ENCODE assay signal across 16 cellular contexts in the genomic region with DNA sequence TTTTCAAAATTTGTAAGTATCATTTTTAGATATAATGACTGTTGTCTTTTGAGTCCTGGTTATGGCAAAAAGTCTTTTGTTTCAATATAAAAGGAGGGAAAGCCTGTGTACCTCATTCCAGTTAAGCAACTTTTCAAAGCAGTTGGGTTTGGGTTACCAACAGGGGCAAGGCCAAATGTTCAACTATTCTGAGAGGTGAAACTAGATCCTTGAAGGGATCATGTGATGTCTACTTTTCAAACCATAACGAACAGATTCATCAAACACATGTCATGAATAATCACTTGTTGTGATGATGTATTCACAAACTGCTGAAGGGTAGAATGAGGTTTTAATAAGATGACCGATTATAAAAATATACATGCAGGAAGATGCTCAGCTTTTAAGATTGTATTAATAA.
"Had no signal": no experiment of that assay in that cellular context is flagged by ENCODE, and none has a peak within 500 bp of the region (broad histone marks: within the 10 kb centered on the region; RNA-seq: fewer than 3 reads in every experiment).

No MANE protein-coding gene starts in this region.

- H3K27ac ChIP-seq: breast epithelium, hepatocyte, lower lobe of right lung, sigmoid colon, upper lobe of right lung had no signal

- H3K4me1 ChIP-seq: breast epithelium, lower lobe of right lung, sigmoid colon, upper lobe of right lung had no signal

- H3K9me3 ChIP-seq: breast epithelium, lower lobe of right lung, sigmoid colon, upper lobe of right lung had no signal

- H3K27me3 ChIP-seq: breast epithelium, hepatocyte, sigmoid colon, upper lobe of right lung had no signal

- DNase-seq: activated CD8-positive, alpha-beta memory T cell treated with anti-CD3 and anti-CD28 coated beads, Interleukin-2, amount 50 U/mL, for 4 hours; activated naive CD4-positive, alpha-beta T cell; activated T-cell treated with anti-CD3 and anti-CD28 coated beads, Interleukin-2, amount 50 U/mL, for 4 hours; effector memory CD4-positive, alpha-beta T cell; foreskin melanocyte; glutamatergic neuron; immature natural killer cell; lower lobe of right lung; natural killer cell; retina; sigmoid colon; stimulated activated CD4-positive, alpha-beta T cell treated with anti-CD3 and anti-CD28 coated beads, Interleukin-4, amount 100 ng/mL, for 1 hour; stimulated activated naive CD4-positive, alpha-beta T cell; upper lobe of right lung had no signal

- H3K4me3 ChIP-seq: breast epithelium, hepatocyte, lower lobe of right lung, sigmoid colon, upper lobe of right lung had no signal

- H3K36me3 ChIP-seq: breast epithelium, lower lobe of right lung, sigmoid colon, upper lobe of right lung had no signal
